Comparison of ENCODE assay signal across 1 cellular context in genomic region chr9:129990269-129991005, GRCh38.
TF ChIP-seq lines count a peak whose summit lies in the region.

No MANE protein-coding gene starts in this region.

TF ChIP-seq in GM12878, 131 proteins besides CTCF, POLR2A, EP300 and RAD21 (continued from another document and continues in another):
- TF ChIP-seq BCL3 (IDR thresholded peaks at IDR 0.05; ENCODE audit: borderline replicate concordance, insufficient read depth, low read depth, low read length, poor library complexity, severe bottlenecking) (no peak), SREBF1 (IDR thresholded peaks at IDR 0.05; ENCODE audit: low read length) (no peak), CREM (IDR thresholded peaks at IDR 0.05; ENCODE audit: low read depth) (peak; percentile 47; the same call in 1 of the 2 replicates), PKNOX1 (IDR thresholded peaks at IDR 0.05) (0 out of 2 replicates have a peak, but pooled peaks have one; percentile 13), RUNX3 (IDR thresholded peaks at IDR 0.05; ENCODE audit: low read length) (peak; percentile 50; the same call in 1 of the 2 replicates), CBX3 (IDR thresholded peaks at IDR 0.05; ENCODE audit: borderline replicate concordance, low read depth) (no peak), SPI1 (IDR thresholded peaks at IDR 0.05; ENCODE audit: borderline replicate concordance, insufficient read depth, low read depth, low read length) (peak; percentile 58; the same call in 1 of the 2 replicates), SREBF2 (IDR thresholded peaks at IDR 0.05; ENCODE audit: low read length) (no peak), RELA (IDR thresholded peaks at IDR 0.05; ENCODE audit: borderline replicate concordance, partially characterized antibody) (no peak), NR2C2 (IDR thresholded peaks at IDR 0.05; ENCODE audit: borderline replicate concordance, control insufficient read depth, insufficient read length, low read depth) (no peak), ZSCAN29 (IDR thresholded peaks at IDR 0.05) (no peak), PAX8 (IDR thresholded peaks at IDR 0.05) (no peak), SKIL (IDR thresholded peaks at IDR 0.05; ENCODE audit: low read depth, poor library complexity, severe bottlenecking) (peak; percentile 16), NFIC (IDR thresholded peaks at IDR 0.05; ENCODE audit: low read depth, low read length) (0 out of 2 replicates have a peak, but pooled peaks have one; percentile 37), CREB1 (IDR thresholded peaks at IDR 0.05; ENCODE audit: low read depth) (peak; percentile 18; the same call in 1 of the 2 replicates), CHD1 (IDR thresholded peaks at IDR 0.05; ENCODE audit: low read depth, low read length) (no peak; the same call in 1 of the 2 replicates), MYC (IDR thresholded peaks at IDR 0.05; ENCODE audit: insufficient read depth, insufficient read length, insufficient replicate concordance, low read length, severe bottlenecking) (no peak), DPF2 (IDR thresholded peaks at IDR 0.05) (no peak), ZNF217 (IDR thresholded peaks at IDR 0.05) (no peak), TARDBP (IDR thresholded peaks at IDR 0.05; ENCODE audit: borderline replicate concordance) (no peak), HDAC2 (IDR thresholded peaks at IDR 0.05) (no peak), CBX5 (IDR thresholded peaks at IDR 0.05; ENCODE audit: low read depth) (no peak), SIX5 (IDR thresholded peaks at IDR 0.05; ENCODE audit: low read depth, low read length, severe bottlenecking) (no peak), CHD2 (IDR thresholded peaks at IDR 0.05; ENCODE audit: borderline replicate concordance, low read depth, low read length) (no peak), SMAD5 (IDR thresholded peaks at IDR 0.05; ENCODE audit: low read depth) (no peak), RAD51 (IDR thresholded peaks at IDR 0.05) (peak; percentile 63; the same call in 1 of the 2 replicates), BHLHE40 (IDR thresholded peaks at IDR 0.05; ENCODE audit: borderline replicate concordance in 1 of 2, low read depth in 2 of 2, low read length in 1 of 2) (0 out of 4 replicates have a peak, but pooled peaks of 1 of the 2 experiments have one; percentile 22), HCFC1 (IDR thresholded peaks at IDR 0.05; ENCODE audit: low read length) (no peak), SMAD1 (IDR thresholded peaks at IDR 0.05; ENCODE audit: low read depth, partially characterized antibody) (peak; percentile 60), IRF3 (IDR thresholded peaks at IDR 0.05) (no peak), CUX1 (IDR thresholded peaks at IDR 0.05; ENCODE audit: insufficient replicate concordance, low read depth, low read length) (no peak), POLR2AphosphoS5 (IDR thresholded peaks at IDR 0.05; ENCODE audit: low read length) (peak; percentile 70; the same call in 1 of the 2 replicates), ASH2L (IDR thresholded peaks at IDR 0.05; ENCODE audit: borderline replicate concordance, low read depth) (no peak), POU2F2 (IDR thresholded peaks at IDR 0.05; ENCODE audit: borderline replicate concordance, low read depth, low read length) (peak; percentile 36; the same call in 1 of the 3 replicates), ZNF687 (IDR thresholded peaks at IDR 0.05) (no peak), ZNF24 (IDR thresholded peaks at IDR 0.05) (no peak), IRF4 (IDR thresholded peaks at IDR 0.05; ENCODE audit: low read depth, low read length) (no peak), CEBPB (IDR thresholded peaks at IDR 0.05; ENCODE audit: borderline replicate concordance in 1 of 2, low read depth in 2 of 2, low read length in 2 of 2) (no peak), RFX5 (IDR thresholded peaks at IDR 0.05; ENCODE audit: low read depth, low read length) (no peak), ATF2 (IDR thresholded peaks at IDR 0.05; ENCODE audit: low read length) (peak; percentile 72; the same call in 1 of the 2 replicates), MAX (IDR thresholded peaks at IDR 0.05; ENCODE audit: low read depth, low read length) (no peak), ZNF274 (IDR thresholded peaks at IDR 0.05; ENCODE audit: insufficient read depth, insufficient read length) (no peak), STAT3 (IDR thresholded peaks at IDR 0.05; ENCODE audit: low read depth, low read length) (no peak), TCF12 (IDR thresholded peaks at IDR 0.05; ENCODE audit: low read depth, low read length) (no peak), LARP7 (IDR thresholded peaks at IDR 0.05) (no peak), NBN (IDR thresholded peaks at IDR 0.05) (0 out of 2 replicates have a peak, but pooled peaks have one; percentile 41), POLR2AphosphoS2 (IDR thresholded peaks at IDR 0.05; ENCODE audit: low read depth, low read length) (peak; percentile 47; the same call in 1 of the 2 replicates), ZNF622 (IDR thresholded peaks at IDR 0.05) (no peak), NRF1 (conservative IDR thresholded peaks at IDR 0.05; ENCODE audit: low read depth, low read length) (no peak), STAT1 (conservative IDR thresholded peaks at IDR 0.05) (no peak), MEF2A (IDR thresholded peaks at IDR 0.05; ENCODE audit: insufficient read depth, low read depth, low read length) (no peak), ATF7 (IDR thresholded peaks at IDR 0.05; ENCODE audit: low read depth) (peak; percentile 93), RCOR1 (conservative IDR thresholded peaks at IDR 0.05; ENCODE audit: low read depth, low read length) (no peak)
